Comparison of ENCODE assay signal across 20 cellular contexts in genomic region chr7:28245108-28245868, GRCh38.
"Had no signal": no experiment of that assay in that cellular context is flagged by ENCODE, and none has a peak within 500 bp of the region (broad histone marks: within the 10 kb centered on the region; RNA-seq: fewer than 3 reads in every experiment).

No MANE protein-coding gene starts in this region.

- H3K36me3 ChIP-seq: neutrophil, sigmoid colon, spleen, stomach, upper lobe of right lung, WERI-Rb-1 had no signal

- DNase-seq: activated CD4-positive, alpha-beta memory T cell treated with anti-CD3 and anti-CD28 coated beads for 36 hours; activated CD4-positive, alpha-beta T cell treated with anti-CD3 and anti-CD28 coated beads for 36 hours; activated CD8-positive, alpha-beta memory T cell treated with anti-CD3 and anti-CD28 coated beads, Interleukin-2, amount 10 ng/mL, durations not matched to agents 7 days and 5 days; activated naive CD4-positive, alpha-beta T cell treated with anti-CD3 and anti-CD28 coated beads for 36 hours; activated T-cell treated with anti-CD3 and anti-CD28 coated beads, Interleukin-2, amount 50 U/mL, for 1 hour; mammary epithelial cell; natural killer cell; sigmoid colon; spleen; stomach; T1000; upper lobe of right lung; WERI-Rb-1 had no signal

- ATAC-seq: activated CD4-positive, alpha-beta T cell treated with anti-CD3 and anti-CD28 coated beads for 36 hours; activated CD8-positive, alpha-beta memory T cell treated with anti-CD3 and anti-CD28 coated beads, Interleukin-2, amount 10 ng/mL, durations not matched to agents 7 days and 5 days; left lobe of liver; upper lobe of right lung had no signal

- FAIRE-seq: astrocyte, bronchial epithelial cell, keratinocyte had no signal

- H2AFZ ChIP-seq: parathyroid adenoma had no signal

- H3K4me3 ChIP-seq: sigmoid colon, spleen, stomach, testis, upper lobe of right lung had no signal

- H3K27me3 ChIP-seq: neutrophil, sigmoid colon, spleen, stomach, testis, upper lobe of right lung had no signal

- H3K9me3 ChIP-seq: neutrophil, sigmoid colon, stomach, testis, upper lobe of right lung had no signal

- H3K9ac ChIP-seq: parathyroid adenoma had no signal

- H3K4me1 ChIP-seq: parathyroid adenoma, sigmoid colon, stomach, testis, upper lobe of right lung had no signal

- H3K27ac ChIP-seq: neutrophil, parathyroid adenoma, sigmoid colon, spleen, stomach, testis, upper lobe of right lung, WERI-Rb-1 had no signal

- H3K79me2 ChIP-seq: parathyroid adenoma had no signal
